In genomic region chr18:11393486-11393885, GRCh38 we compare ENCODE assay signal across 28 cellular contexts.
DNase-seq lines count a peak whose midpoint lies in the region; TF ChIP-seq lines count a peak whose summit lies in the region.
"Had no signal": no experiment of that assay in that cellular context is flagged by ENCODE, and none has a peak within 500 bp of the region (broad histone marks: within the 10 kb centered on the region; RNA-seq: fewer than 3 reads in every experiment).

No MANE protein-coding gene starts in this region.

- no peaks in the 10 kb centered on the region for H3K27me3 ChIP-seq in esophagus squamous epithelium
- H3K27me3 ChIP-seq: BE2C, gastrocnemius medialis, suprapubic skin had no signal

- H3K27ac ChIP-seq in esophagus squamous epithelium = peak overlapping the region in 3 of 4 donors; percentile 6 to 48 (median 23)
- H3K27ac ChIP-seq: gastrocnemius medialis, HL-60, RWPE1, suprapubic skin had no signal

- no peaks in the 10 kb centered on the region for H3K36me3 Mint-ChIP-seq in mesothelial cell of epicardium
- H3K36me3 Mint-ChIP-seq: memory B cell, naive B cell had no signal

- TF ChIP-seq CTCF in esophagus squamous epithelium (IDR thresholded peaks at IDR 0.05) = no peak
- no peak for TF ChIP-seq CTCF in mesothelial cell of epicardium (IDR thresholded peaks at IDR 0.05; ENCODE audit: unreplicated experiment)

- peaks cover 0 to 10% (median 7%) of the 10 kb centered on the region in 3 donors for H3K4me1 ChIP-seq in esophagus squamous epithelium
- H3K4me1 ChIP-seq: BE2C, gastrocnemius medialis had no signal

- H3K4me3 ChIP-seq in esophagus squamous epithelium = no peak overlapping the region
- H3K4me3 ChIP-seq: gastrocnemius medialis, suprapubic skin had no signal

- intact Hi-C loops in esophagus squamous epithelium (cut with DNase I) = no loop called here

- no peaks in the 10 kb centered on the region for H3K27me3 Mint-ChIP-seq in mesothelial cell of epicardium (ENCODE audit: low read depth)
- H3K27me3 Mint-ChIP-seq: activated CD8-positive, alpha-beta T cell treated with anti-CD3 and anti-CD28 coated beads for 36 hours; memory B cell had no signal

- H3K9me3 ChIP-seq in esophagus squamous epithelium = no peaks in the 10 kb centered on the region
- H3K9me3 ChIP-seq: BE2C, gastrocnemius medialis, suprapubic skin had no signal

- TF ChIP-seq POLR2A in esophagus squamous epithelium (IDR thresholded peaks at IDR 0.05) = no peak

- H3K9me3 Mint-ChIP-seq in mesothelial cell of epicardium = no peaks in the 10 kb centered on the region
- H3K9me3 Mint-ChIP-seq: activated CD8-positive, alpha-beta T cell treated with anti-CD3 and anti-CD28 coated beads for 36 hours; naive B cell had no signal

- 13 to 33% methylated on average over 1 of the region's 4 CpGs for WGBS in esophagus squamous epithelium, 2 donors

- H3K27ac Mint-ChIP-seq in mesothelial cell of epicardium = peak overlapping the region; percentile 81
- H3K27ac Mint-ChIP-seq: activated CD8-positive, alpha-beta T cell treated with anti-CD3 and anti-CD28 coated beads for 36 hours; memory B cell had no signal

- H3K4me1 Mint-ChIP-seq in mesothelial cell of epicardium = peaks cover 14% of the 10 kb centered on the region
- H3K4me1 Mint-ChIP-seq: memory B cell, naive B cell had no signal

- DNase-seq in DMS 273 treated with DMSO at 0.1 percent for 48 hours (lab: John Stamatoyannopoulos, UW) (peak; percentile 32), MV-4-11 (lab: John Stamatoyannopoulos, UW) (peak; percentile 26), esophagus squamous epithelium (lab: John Stamatoyannopoulos, UW) (no peak), mesothelial cell of epicardium (ENCODE audit: low spot score in 2 of 2, unreplicated experiment in 2 of 2) (no peak), HK-2 (ENCODE audit: unreplicated experiment) (no peak), epidermal melanocyte (ENCODE audit: insufficient read length, low spot score) (no peak), GM19238 (ENCODE audit: insufficient read length, low spot score) (no peak)
- DNase-seq in stimulated activated CD4-positive, alpha-beta T cell treated with anti-CD3 and anti-CD28 coated beads, Interleukin-15, amount 100 ng/mL, for 24 hours = no peak
- DNase-seq: activated CD4-positive, CD25-positive, alpha-beta regulatory T cell treated with anti-CD3 and anti-CD28 coated beads, Interleukin-2, amount 50 U/mL, for 72 hours; activated CD8-positive, alpha-beta T cell treated with anti-CD3 and anti-CD28 coated beads for 36 hours; activated naive CD4-positive, alpha-beta T cell; activated T-cell treated with anti-CD3 and anti-CD28 coated beads, Interleukin-2, amount 50 U/mL, for 1 hour; amniotic stem cell; BE2C; caudate nucleus; erythroblast; gastrocnemius medialis; GOT3; kidney; naive B cell; NCI-H1417; NCI-H2081 treated with DMSO at 0.1 percent for 48 hours; NCI-H524; T-helper 9 cell had no signal

- no peaks in the 10 kb centered on the region for H3K36me3 ChIP-seq in esophagus squamous epithelium
- H3K36me3 ChIP-seq: BE2C, gastrocnemius medialis, suprapubic skin had no signal

- H3K4me3 Mint-ChIP-seq in mesothelial cell of epicardium = no peak overlapping the region
- H3K4me3 Mint-ChIP-seq: activated CD8-positive, alpha-beta T cell treated with anti-CD3 and anti-CD28 coated beads for 36 hours; memory B cell; naive B cell had no signal

Comparison
In these comparisons a context has a peak if more than half of its experiments do, and no peak if none do; other contexts are left out.
1. DNase-seq: peak in DMS 273 treated with DMSO at 0.1 percent for 48 hours (single experiment) and MV-4-11 (single experiment); none in esophagus squamous epithelium (single experiment), mesothelial cell of epicardium (0 of 2), HK-2 (single experiment), epidermal melanocyte (single experiment), GM19238 (single experiment) and stimulated activated CD4-positive, alpha-beta T cell treated with anti-CD3 and anti-CD28 coated beads, Interleukin-15, amount 100 ng/mL, for 24 hours (single experiment).